ENCODE assay signal across 34 cellular contexts in genomic region chr21:32325706-32326105, GRCh38. TPM values are rescaled to one million over a fixed set of nuclear protein-coding genes. Genes with fewer than 3 reads are reported as not detected.
DNase-seq lines count a peak whose midpoint lies in the region; ATAC-seq, FAIRE-seq and TF ChIP-seq lines count a peak whose summit lies in the region.
"Had no signal": no experiment of that assay in that cellular context is flagged by ENCODE, and none has a peak within 500 bp of the region (broad histone marks: within the 10 kb centered on the region; RNA-seq: fewer than 3 reads in every experiment).

No MANE protein-coding gene starts in this region.

- POLR2A ChIA-PET in CD8-positive, alpha-beta T cell (lab: Charles Lee): no interaction called here

- no peak for FAIRE-seq in D721Med (lab: Jason Lieb, UNC)
- FAIRE-seq: GM12878, HTR-8/SVneo, islet of Langerhans, K562 had no signal

- CTCF ChIA-PET in CD8-positive, alpha-beta T cell (lab: Charles Lee): no interaction called here

- no peaks in the 10 kb centered on the region for H3K4me1 ChIP-seq in CD8-positive, alpha-beta T cell (ENCODE audit: insufficient read depth, low read length)

- no peaks in the 10 kb centered on the region for H3K9me3 ChIP-seq in CD8-positive, alpha-beta T cell (ENCODE audit: low read length)
- H3K9me3 ChIP-seq: suprapubic skin had no signal

- no peak overlapping the region for H3K27ac ChIP-seq in CD8-positive, alpha-beta T cell (ENCODE audit: low read depth, low read length)
- H3K27ac ChIP-seq in VCaP: peak overlapping the region; percentile 6
- H3K27ac ChIP-seq: brain microvascular endothelial cell, suprapubic skin had no signal

- H3K4me3 Mint-ChIP-seq in CD8-positive, alpha-beta T cell: no peak overlapping the region
- H3K4me3 Mint-ChIP-seq: B cell; mesothelial cell of epicardium; naive thymus-derived CD4-positive, alpha-beta T cell; stimulated activated naive B cell treated with anti-CD40 and anti-IgM and Interleukin-4, amounts not matched to agents 10 μg/mL and 1 μg/mL and 100 μg/mL, for 72 hours; T-helper 17 cell had no signal

- ATAC-seq in CD8-positive, alpha-beta T cell: no peak
- no peak for ATAC-seq in HG02610 (IDR thresholded peaks at IDR 0.05; ENCODE audit: unreplicated experiment)
- ATAC-seq: GM12878; K562; left ventricle myocardium superior; naive thymus-derived CD4-positive, alpha-beta T cell; Right ventricle myocardium inferior; SK-N-SH treated with all-trans-retinoic acid at 6 μM for 48 hours; stimulated activated naive B cell treated with anti-CD40 and anti-IgM and Interleukin-4, amounts not matched to agents 10 μg/mL and 1 μg/mL and 100 μg/mL, for 72 hours; T-helper 17 cell had no signal

- no peak for TF ChIP-seq CTCF in CD8-positive, alpha-beta T cell (IDR thresholded peaks at IDR 0.05)
- TF ChIP-seq CTCF in VCaP (conservative IDR thresholded peaks at IDR 0.05) (no peak), D721Med (IDR thresholded peaks at IDR 0.05; ENCODE audit: insufficient read depth, missing control alignments) (no peak)

- no peaks in the 10 kb centered on the region for H3K27me3 Mint-ChIP-seq in CD8-positive, alpha-beta T cell (ENCODE audit: low read depth)
- H3K27me3 Mint-ChIP-seq: B cell; naive thymus-derived CD4-positive, alpha-beta T cell; stimulated activated naive B cell treated with anti-CD40 and anti-IgM and Interleukin-4, amounts not matched to agents 10 μg/mL and 1 μg/mL and 100 μg/mL, for 72 hours; T-helper 17 cell had no signal

- peaks cover 96% of the 10 kb centered on the region for H3K36me3 Mint-ChIP-seq in CD8-positive, alpha-beta T cell

- H3K9me3 Mint-ChIP-seq in CD8-positive, alpha-beta T cell: no peaks in the 10 kb centered on the region
- H3K9me3 Mint-ChIP-seq: naive thymus-derived CD4-positive, alpha-beta T cell; stimulated activated naive B cell treated with anti-CD40 and anti-IgM and Interleukin-4, amounts not matched to agents 10 μg/mL and 1 μg/mL and 100 μg/mL, for 72 hours had no signal

- no peaks in the 10 kb centered on the region for H3K4me1 Mint-ChIP-seq in CD8-positive, alpha-beta T cell (ENCODE audit: low read depth)
- H3K4me1 Mint-ChIP-seq: B cell; stimulated activated naive B cell treated with anti-CD40 and anti-IgM and Interleukin-4, amounts not matched to agents 10 μg/mL and 1 μg/mL and 100 μg/mL, for 72 hours had no signal

- no peaks in the 10 kb centered on the region for H3K27me3 ChIP-seq in CD8-positive, alpha-beta T cell (ENCODE audit: insufficient read depth, low read length)
- H3K27me3 ChIP-seq: brain microvascular endothelial cell, suprapubic skin had no signal

- H3K36me3 ChIP-seq in CD8-positive, alpha-beta T cell (ENCODE audit: insufficient read depth, low read length): peaks cover 44% of the 10 kb centered on the region

- peak overlapping the region; percentile 43 for H3K27ac Mint-ChIP-seq in CD8-positive, alpha-beta T cell
- H3K27ac Mint-ChIP-seq: B cell; mesothelial cell of epicardium; naive thymus-derived CD4-positive, alpha-beta T cell; stimulated activated naive B cell treated with anti-CD40 and anti-IgM and Interleukin-4, amounts not matched to agents 10 μg/mL and 1 μg/mL and 100 μg/mL, for 72 hours; T-helper 17 cell had no signal

- no peak overlapping the region for H3K4me3 ChIP-seq in CD8-positive, alpha-beta T cell (ENCODE audit: low read depth, low read length)
- H3K4me3 ChIP-seq: GM12878, K562, suprapubic skin had no signal

- DNase-seq in CD8-positive, alpha-beta T cell: no peak
- peak; percentile 34 to 55 for DNase-seq in hippocampal formation (lab: John Stamatoyannopoulos, UW)
- peak; percentile 59 for DNase-seq in putamen (ENCODE audit: low spot score)
- no peak for DNase-seq in D721Med (ENCODE audit: insufficient read length, low spot score)
- DNase-seq in CD1c-positive myeloid dendritic cell (ENCODE audit: extremely low spot score): no peak
- DNase-seq: activated CD4-positive, alpha-beta T cell treated with anti-CD3 and anti-CD28 coated beads, Interleukin-2, amount 50 U/mL, for 48 hours; activated CD4-positive, CD25-positive, alpha-beta regulatory T cell treated with anti-CD3 and anti-CD28 coated beads, Interleukin-2, amount 50 U/mL, for 72 hours; activated naive CD4-positive, alpha-beta T cell treated with anti-CD3 and anti-CD28 coated beads, Interleukin-2, amount 50 U/mL, for 16 hours; amniotic stem cell; brain microvascular endothelial cell; H7; left ventricle myocardium superior; naive thymus-derived CD4-positive, alpha-beta T cell; NCI-H1105 treated with DMSO at 0.1 percent for 48 hours; NCI-H1930; NCI-H226; NCI-H526 treated with DMSO at 0.1 percent for 48 hours; stimulated activated naive B cell treated with anti-CD40 and anti-IgM and Interleukin-4, amounts not matched to agents 10 μg/mL and 1 μg/mL and 100 μg/mL, for 72 hours; T-helper 17 cell had no signal

- intact Hi-C loops in CD8-positive, alpha-beta T cell (cut with DNase I, micrococcal nuclease): no loop called here

RNA-seq across cellular contexts. Expression of gene MRAP, which starts 27.1 kb away (rescaled TPM):
- not detected for total RNA-seq in CD8-positive, alpha-beta T cell
- total RNA-seq: B cell; glomerular endothelial cell; GM12878; H7; K562; M059J; mesothelial cell of epicardium; naive thymus-derived CD4-positive, alpha-beta T cell; pulmonary artery endothelial cell; T-helper 17 cell; ureter had no signal

RNA-seq across cellular contexts. Expression of gene MIS18A, which starts 46.9 kb away (rescaled TPM):
- total RNA-seq in CD8-positive, alpha-beta T cell: 1 to 10 TPM; 3.7 to 5.1 TPM

Comparison
In these comparisons a context has a peak if more than half of its experiments do, and no peak if none do; other contexts are left out.
1. DNase-seq: peak in hippocampal formation (2 of 2) and putamen (single experiment); none in CD8-positive, alpha-beta T cell (0 of 7), D721Med (single experiment) and CD1c-positive myeloid dendritic cell (single experiment).